ENCODE assay signal across 8 cellular contexts in the genomic region with DNA sequence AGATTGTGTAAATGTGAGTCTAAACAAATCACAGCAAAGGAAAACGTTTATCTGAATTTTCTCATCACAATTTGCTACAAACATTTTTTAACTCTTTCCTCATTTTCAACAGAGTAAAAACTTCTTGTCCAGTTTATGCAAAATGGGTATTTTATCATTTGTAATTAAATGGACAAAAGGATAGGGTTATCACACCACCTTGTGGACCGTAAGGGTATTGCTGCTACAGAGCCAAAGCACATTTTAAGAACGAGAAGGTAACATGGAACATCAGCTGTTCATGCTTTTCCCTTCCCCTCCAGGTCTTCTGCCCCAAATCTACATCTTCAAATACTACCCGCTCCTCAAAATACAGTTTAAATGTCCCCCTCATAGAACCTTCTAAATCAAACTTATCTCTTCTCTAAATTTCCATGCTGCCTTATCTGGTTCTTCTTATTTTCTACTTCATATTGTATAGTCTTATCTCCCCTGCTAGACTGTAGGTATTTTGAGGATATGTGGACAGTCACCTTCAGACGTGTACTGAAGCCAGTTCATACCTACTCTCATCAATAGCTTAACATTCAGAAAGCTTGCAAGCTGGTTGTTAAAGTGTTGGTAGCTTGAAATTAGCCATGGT. TPM values are rescaled to one million over a fixed set of nuclear protein-coding genes. Genes with fewer than 3 reads are reported as not detected.
A peak's percentile ranks its signal among the peaks of the same experiment; 100 is the strongest.
DNase-seq lines count a peak whose midpoint lies in the region; ATAC-seq and TF ChIP-seq lines count a peak whose summit lies in the region.

No MANE protein-coding gene starts in this region.

- no peaks in the 10 kb centered on the region for H3K4me1 ChIP-seq in mesenchymal stem cell (ENCODE audit: control insufficient read depth, insufficient read depth, low read depth, low read length)

- no peak overlapping the region for H2BK120ac ChIP-seq in mesenchymal stem cell (ENCODE audit: low read depth, low read length)

- H3K4ac ChIP-seq in mesenchymal stem cell (ENCODE audit: low read depth in 1 of 2, low read length in 2 of 2), result no peak overlapping the region

- H3K27me3 ChIP-seq in mesenchymal stem cell (ENCODE audit: control insufficient read depth in 1 of 2, insufficient read depth in 1 of 2, low read length in 2 of 2), result peaks cover 0 to 4% of the 10 kb centered on the region in 2 experiments

- DNase-seq in NCI-H2171 treated with DMSO at 0.1 percent for 48 hours (lab: John Stamatoyannopoulos, UW) (peak; percentile 49), NCI-H2171 (lab: John Stamatoyannopoulos, UW) (no peak), RPMI8226 (peak; percentile 55), coronary artery (ENCODE audit: low spot score) (no peak), mesenchymal stem cell (peak; percentile 48)

- H3K27ac ChIP-seq in coronary artery (no peak overlapping the region), mesenchymal stem cell (ENCODE audit: low read length, poor library complexity, severe bottlenecking) (no peak overlapping the region)

- H3K9me3 ChIP-seq in mesenchymal stem cell (ENCODE audit: control insufficient read depth, low read length), result no peaks in the 10 kb centered on the region

- no peak overlapping the region for H3K4me2 ChIP-seq in mesenchymal stem cell (ENCODE audit: low read length, poor library complexity, severe bottlenecking)

- H2BK12ac ChIP-seq in mesenchymal stem cell (ENCODE audit: low read length in 2 of 2), result no peak overlapping the region

- no peak overlapping the region for H3K18ac ChIP-seq in mesenchymal stem cell (ENCODE audit: low read depth in 1 of 2, low read length in 2 of 2)

- no peak overlapping the region for H3K14ac ChIP-seq in mesenchymal stem cell (ENCODE audit: low read length in 2 of 2)

- 2% methylated on average over 3 of the region's 5 CpGs for WGBS in mesenchymal stem cell

- no peak overlapping the region for H2AFZ ChIP-seq in mesenchymal stem cell (ENCODE audit: low read depth, low read length)

- no peak overlapping the region for H2AK5ac ChIP-seq in mesenchymal stem cell (ENCODE audit: low read length, severe bottlenecking)

- H2BK5ac ChIP-seq in mesenchymal stem cell (ENCODE audit: low read depth, low read length, poor library complexity, severe bottlenecking), result no peak overlapping the region

- no peak overlapping the region for H3K4me3 ChIP-seq in coronary artery
- H3K4me3 ChIP-seq in mesenchymal stem cell (ENCODE audit: insufficient read depth in 1 of 2, low read depth in 1 of 2, low read length in 2 of 2), result no peak overlapping the region

- H3K79me1 ChIP-seq in mesenchymal stem cell (replicated peaks; ENCODE audit: low read length, poor library complexity, severe bottlenecking), result no peaks in the 10 kb centered on the region

- H2BK15ac ChIP-seq in mesenchymal stem cell (ENCODE audit: low read depth, poor library complexity, severe bottlenecking), result no peak overlapping the region

- H3K36me3 ChIP-seq in mesenchymal stem cell (ENCODE audit: control insufficient read depth in 1 of 2, insufficient read depth in 2 of 2, low read depth in 1 of 2, low read length in 2 of 2), result no peaks in the 10 kb centered on the region

- H3K23ac ChIP-seq in mesenchymal stem cell (ENCODE audit: low read length in 2 of 2), result no peak overlapping the region

- peak; percentile 82 for TF ChIP-seq CTCF in coronary artery (IDR thresholded peaks at IDR 0.05)

- no peak overlapping the region for H4K91ac ChIP-seq in mesenchymal stem cell (ENCODE audit: low read length)

- no peak overlapping the region for H3K9ac ChIP-seq in mesenchymal stem cell (ENCODE audit: low read length)

- ATAC-seq in GM19351 (IDR thresholded peaks at IDR 0.05; ENCODE audit: unreplicated experiment) (peak; percentile 91), HG03439 (IDR thresholded peaks at IDR 0.05; ENCODE audit: unreplicated experiment) (peak; percentile 69), HG03097 (IDR thresholded peaks at IDR 0.05; ENCODE audit: low FRiP score, unreplicated experiment) (no peak)

- no peak overlapping the region for H4K8ac ChIP-seq in mesenchymal stem cell (ENCODE audit: low read length)

RNA-seq across cellular contexts. Expression of a gene that starts 12.8 kb away (rescaled TPM):
- polyA plus RNA-seq in mesenchymal stem cell (2013, experiment 1 of 2), result 7.5 TPM
- polyA plus RNA-seq in mesenchymal stem cell (2013, experiment 2 of 2), result 8.5 TPM

Comparison
In these comparisons a context has a peak if more than half of its experiments do, and no peak if none do; other contexts are left out.
1. DNase-seq: peak in NCI-H2171 treated with DMSO at 0.1 percent for 48 hours (single experiment), RPMI8226 (single experiment) and mesenchymal stem cell (single experiment); none in NCI-H2171 (single experiment) and coronary artery (single experiment).